In genomic region chr6:74932214-74932923, GRCh38 we compare ENCODE assay signal across 15 cellular contexts.
DNase-seq lines count a peak whose midpoint lies in the region; ATAC-seq and TF ChIP-seq lines count a peak whose summit lies in the region.
"Had no signal": no experiment of that assay in that cellular context is flagged by ENCODE, and none has a peak within 500 bp of the region (broad histone marks: within the 10 kb centered on the region; RNA-seq: fewer than 3 reads in every experiment).

No MANE protein-coding gene starts in this region.

- no peaks in the 10 kb centered on the region for H3K9me2 ChIP-seq in PC-9 (ENCODE audit: insufficient read depth)

- DNase-seq in LNCaP clone FGC (ENCODE audit: low read depth): peak; percentile 7
- peak; percentile 30 to 56 for DNase-seq in PC-9
- DNase-seq in fibroblast of lung (ENCODE audit: low read depth in 2 of 2): peak in 1 of 2 donors; percentile 37
- DNase-seq in renal cortical epithelial cell (ENCODE audit: low read depth): peak; percentile 28
- no peak for DNase-seq in D341Med (ENCODE audit: low spot score)
- DNase-seq in foreskin keratinocyte: no peak
- DNase-seq in NCI-H2196 (lab: John Stamatoyannopoulos, UW; ENCODE audit: unreplicated experiment): no peak
- DNase-seq: activated CD4-positive, alpha-beta T cell treated with anti-CD3 and anti-CD28 coated beads for 48 hours; BE2C; left cardiac atrium; ovary; stimulated activated CD4-positive, alpha-beta T cell treated with anti-CD3 and anti-CD28 coated beads, Interleukin-2, amount 100 ng/mL, for 48 hours; T-helper 17 cell; testis had no signal

- peak overlapping the region; percentile 48 for H3K4me2 ChIP-seq in PC-9
- peak overlapping the region; percentile 18 for H3K4me2 ChIP-seq in fibroblast of lung (ENCODE audit: extremely low read depth, insufficient read depth, low read length)

- H3K27ac ChIP-seq in PC-9 (no peak overlapping the region), fibroblast of lung (ENCODE audit: insufficient read depth, low read length) (no peak overlapping the region), foreskin keratinocyte (no peak overlapping the region)
- H3K27ac ChIP-seq: ovary, testis had no signal

- intact Hi-C loops in PC-9 (cut with micrococcal nuclease; ENCODE audit: unreplicated experiment): loop anchor here (10.0 kb wide), 1 partner anchor 272 kb away; the partner anchor contains the start of gene COL12A1

- no peak overlapping the region for H2AFZ ChIP-seq in PC-9
- no peak overlapping the region for H2AFZ ChIP-seq in fibroblast of lung (ENCODE audit: low read length)

- ATAC-seq in foreskin keratinocyte: no peak
- ATAC-seq: Right ventricle myocardium inferior, T-helper 17 cell had no signal

- H3K36me3 ChIP-seq in PC-9 (ENCODE audit: low read depth) (no peaks in the 10 kb centered on the region), fibroblast of lung (ENCODE audit: control insufficient read depth, insufficient read depth, low read length) (no peaks in the 10 kb centered on the region)
- H3K36me3 ChIP-seq: BE2C, ovary had no signal

- H3K27me3 ChIP-seq in PC-9 (ENCODE audit: insufficient read depth, low read depth) (no peaks in the 10 kb centered on the region), fibroblast of lung (ENCODE audit: control insufficient read depth, insufficient read depth, low read length) (no peaks in the 10 kb centered on the region), foreskin keratinocyte (no peaks in the 10 kb centered on the region)
- H3K27me3 ChIP-seq: BE2C, ovary, testis had no signal

- H3K4me1 ChIP-seq in PC-9 (replicated peaks; ENCODE audit: insufficient read depth) (peaks cover 18% of the 10 kb centered on the region), fibroblast of lung (ENCODE audit: control insufficient read depth, extremely low read depth, insufficient read depth, low read length) (peaks cover 15% of the 10 kb centered on the region), foreskin keratinocyte (peaks cover 12% of the 10 kb centered on the region)
- H3K4me1 ChIP-seq: BE2C, testis had no signal

- no TSS peak for BruUV-seq in PC-9 (replicated peaks; lab: Mats Ljungman, UMichigan)

- POLR2A ChIA-PET in PC-9 (lab: Charles Lee; ENCODE audit: unreplicated experiment): no interaction called here

- H3K9me3 ChIP-seq in PC-9 (ENCODE audit: insufficient read depth, low read depth) (no peaks in the 10 kb centered on the region), fibroblast of lung (ENCODE audit: control insufficient read depth, insufficient read depth, low read depth, low read length) (no peaks in the 10 kb centered on the region)
- H3K9me3 ChIP-seq: BE2C, ovary, testis had no signal

- H3K79me2 ChIP-seq in PC-9 (ENCODE audit: low read depth) (no peaks in the 10 kb centered on the region), fibroblast of lung (ENCODE audit: control insufficient read depth, insufficient read depth, low read length) (no peaks in the 10 kb centered on the region)

- no peaks in the 10 kb centered on the region for H3F3A ChIP-seq in PC-9 (ENCODE audit: insufficient read depth, low read depth)

- H4K20me1 ChIP-seq in PC-9 (ENCODE audit: insufficient read depth) (no peaks in the 10 kb centered on the region), fibroblast of lung (ENCODE audit: control insufficient read depth, extremely low read depth, insufficient read depth, low read length) (no peaks in the 10 kb centered on the region)

- H3K9ac ChIP-seq in fibroblast of lung (ENCODE audit: insufficient read depth, low read length): no peak overlapping the region

- CTCF ChIA-PET in PC-9 (lab: Charles Lee): interaction anchor here (0.6 to 1.1 kb wide), 2 partner anchors 1193 to 1219 kb away, joined by 3 read pairs; no protein-coding TSS in a partner anchor

- TF ChIP-seq CTCF in LNCaP clone FGC (IDR thresholded peaks at IDR 0.05; ENCODE audit: control insufficient read depth, extremely low read depth, insufficient read depth) (no peak), PC-9 (conservative IDR thresholded peaks at IDR 0.05) (no peak), fibroblast of lung (conservative IDR thresholded peaks at IDR 0.05 in 1 of 2, IDR thresholded peaks at IDR 0.05 in 1 of 2; ENCODE audit: low read depth in 1 of 2, low read length in 2 of 2) (no peak), foreskin keratinocyte (conservative IDR thresholded peaks at IDR 0.05) (no peak)

- H3K4me3 ChIP-seq in LNCaP clone FGC (ENCODE audit: low read depth, low read length) (no peak overlapping the region), PC-9 (no peak overlapping the region), fibroblast of lung (replicated peaks in 1 of 4; ENCODE audit: control extremely low read depth in 1 of 4, insufficient read depth in 1 of 4, low read depth in 3 of 4, low read length in 4 of 4) (no peak overlapping the region)
- H3K4me3 ChIP-seq: ovary, testis had no signal

Comparison
In these comparisons a context has a peak if more than half of its experiments do, and no peak if none do; other contexts are left out.
1. DNase-seq: peak in LNCaP clone FGC (single experiment), PC-9 (2 of 2) and renal cortical epithelial cell (single experiment); none in D341Med (single experiment), foreskin keratinocyte (0 of 2) and NCI-H2196 (single experiment).